ENCODE assay signal across 27 cellular contexts in the genomic region with DNA sequence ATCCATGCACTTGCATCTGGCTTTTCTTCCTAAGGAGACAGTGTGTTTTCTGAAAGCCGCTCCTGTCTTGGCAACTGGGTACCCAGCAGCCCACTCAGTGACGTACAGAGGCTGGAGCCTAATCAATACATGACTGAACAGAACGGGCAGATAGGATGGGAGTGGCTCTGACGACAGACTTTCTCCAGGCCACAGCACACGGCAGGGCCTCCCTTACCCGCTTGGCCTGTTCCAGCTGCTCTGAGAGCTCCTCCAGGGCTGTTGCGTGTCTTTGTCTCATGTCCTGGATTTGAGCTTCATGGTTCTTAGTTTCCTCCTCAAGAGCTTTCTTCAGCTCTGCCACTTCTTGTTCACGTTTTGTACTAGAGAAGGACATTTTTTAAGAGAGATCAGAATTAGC.
"Had no signal": no experiment of that assay in that cellular context is flagged by ENCODE, and none has a peak within 500 bp of the region (broad histone marks: within the 10 kb centered on the region; RNA-seq: fewer than 3 reads in every experiment).

No MANE protein-coding gene starts in this region.

- H3K4me2 ChIP-seq: hepatocyte, neural progenitor cell had no signal

- H3K36me3 Mint-ChIP-seq: memory B cell; naive B cell; stimulated activated effector memory CD8-positive, alpha-beta T cell treated with anti-CD3 and anti-CD28 coated beads, Interleukin-12 subunit alpha, Interleukin-12 subunit beta, amount 100 ng/mL, for 72 hours had no signal

- DNase-seq: colonic mucosa; effector CD8-positive, alpha-beta T cell; erythroblast; foreskin fibroblast; gastrocnemius medialis; heart left ventricle; kidney; naive B cell; nucleus accumbens; psoas muscle; right cardiac atrium; sigmoid colon; stimulated activated CD4-positive, alpha-beta T cell treated with anti-CD3 and anti-CD28 coated beads, Interleukin-2, amount 100 ng/mL, for 24 hours; stimulated activated CD4-positive, alpha-beta T cell treated with anti-CD3 and anti-CD28 coated beads, Interleukin-4, amount 100 ng/mL, for 24 hours; stimulated activated naive CD8-positive, alpha-beta T cell treated with anti-CD3 and anti-CD28 coated beads, Interleukin-15, Interleukin-2, amounts not matched to agents 100 U/mL and 50 U/mL, for 24 hours; substantia nigra; upper lobe of left lung; uterus had no signal

- H2AFZ ChIP-seq: hepatocyte, neural progenitor cell had no signal

- H3K4me1 ChIP-seq: colonic mucosa, gastrocnemius medialis, neural progenitor cell, psoas muscle, upper lobe of left lung, uterus had no signal

- H3K27ac ChIP-seq: colonic mucosa, gastrocnemius medialis, heart left ventricle, hepatocyte, neural progenitor cell, psoas muscle, sigmoid colon, upper lobe of left lung, uterus had no signal

- ATAC-seq: gastrocnemius medialis; heart left ventricle; left lobe of liver; psoas muscle; right cardiac atrium; stimulated activated effector memory CD8-positive, alpha-beta T cell treated with anti-CD3 and anti-CD28 coated beads, Interleukin-12 subunit alpha, Interleukin-12 subunit beta, amount 100 ng/mL, for 72 hours; stimulated activated naive CD8-positive, alpha-beta T cell treated with anti-CD3 and anti-CD28 coated beads, Interleukin-15, Interleukin-2, amounts not matched to agents 100 U/mL and 50 U/mL, for 24 hours had no signal

- H3K27ac Mint-ChIP-seq: dendritic cell treated with granulocyte-macrophage colony-stimulating factor and Interleukin-4, amounts not matched to agents 40 ng/mL and 50 ng/mL, for 4 days; memory B cell; nephron; stimulated activated effector memory CD8-positive, alpha-beta T cell treated with anti-CD3 and anti-CD28 coated beads, Interleukin-12 subunit alpha, Interleukin-12 subunit beta, amount 100 ng/mL, for 72 hours had no signal

- H3K4me3 ChIP-seq: colonic mucosa, gastrocnemius medialis, heart left ventricle, hepatocyte, lung, neural progenitor cell, psoas muscle, sigmoid colon, upper lobe of left lung, uterus had no signal

- H3K4me3 Mint-ChIP-seq: central memory CD8-positive, alpha-beta T cell; dendritic cell treated with granulocyte-macrophage colony-stimulating factor and Interleukin-4, amounts not matched to agents 40 ng/mL and 50 ng/mL, for 4 days; memory B cell; naive B cell; nephron; neural progenitor cell; stimulated activated effector memory CD8-positive, alpha-beta T cell treated with anti-CD3 and anti-CD28 coated beads, Interleukin-12 subunit alpha, Interleukin-12 subunit beta, amount 100 ng/mL, for 72 hours had no signal

- H3K27me3 ChIP-seq: colonic mucosa, gastrocnemius medialis, heart left ventricle, hepatocyte, neural progenitor cell, sigmoid colon, upper lobe of left lung, uterus had no signal

- H3K9me3 Mint-ChIP-seq: central memory CD8-positive, alpha-beta T cell; dendritic cell treated with granulocyte-macrophage colony-stimulating factor and Interleukin-4, amounts not matched to agents 40 ng/mL and 50 ng/mL, for 4 days; memory B cell; naive B cell; nephron; neural progenitor cell; stimulated activated effector memory CD8-positive, alpha-beta T cell treated with anti-CD3 and anti-CD28 coated beads, Interleukin-12 subunit alpha, Interleukin-12 subunit beta, amount 100 ng/mL, for 72 hours had no signal

- H3K79me2 ChIP-seq: hepatocyte had no signal

- H3K9me3 ChIP-seq: colonic mucosa, gastrocnemius medialis, heart left ventricle, psoas muscle, sigmoid colon, upper lobe of left lung, uterus had no signal

- H3K27me3 Mint-ChIP-seq: naive B cell had no signal

- H3K36me3 ChIP-seq: colonic mucosa, uterus had no signal

- H3K4me1 Mint-ChIP-seq: central memory CD8-positive, alpha-beta T cell; memory B cell; naive B cell; nephron; neural progenitor cell; stimulated activated effector memory CD8-positive, alpha-beta T cell treated with anti-CD3 and anti-CD28 coated beads, Interleukin-12 subunit alpha, Interleukin-12 subunit beta, amount 100 ng/mL, for 72 hours had no signal
